23 cellular contexts compared by ENCODE assay signal in the genomic region with DNA sequence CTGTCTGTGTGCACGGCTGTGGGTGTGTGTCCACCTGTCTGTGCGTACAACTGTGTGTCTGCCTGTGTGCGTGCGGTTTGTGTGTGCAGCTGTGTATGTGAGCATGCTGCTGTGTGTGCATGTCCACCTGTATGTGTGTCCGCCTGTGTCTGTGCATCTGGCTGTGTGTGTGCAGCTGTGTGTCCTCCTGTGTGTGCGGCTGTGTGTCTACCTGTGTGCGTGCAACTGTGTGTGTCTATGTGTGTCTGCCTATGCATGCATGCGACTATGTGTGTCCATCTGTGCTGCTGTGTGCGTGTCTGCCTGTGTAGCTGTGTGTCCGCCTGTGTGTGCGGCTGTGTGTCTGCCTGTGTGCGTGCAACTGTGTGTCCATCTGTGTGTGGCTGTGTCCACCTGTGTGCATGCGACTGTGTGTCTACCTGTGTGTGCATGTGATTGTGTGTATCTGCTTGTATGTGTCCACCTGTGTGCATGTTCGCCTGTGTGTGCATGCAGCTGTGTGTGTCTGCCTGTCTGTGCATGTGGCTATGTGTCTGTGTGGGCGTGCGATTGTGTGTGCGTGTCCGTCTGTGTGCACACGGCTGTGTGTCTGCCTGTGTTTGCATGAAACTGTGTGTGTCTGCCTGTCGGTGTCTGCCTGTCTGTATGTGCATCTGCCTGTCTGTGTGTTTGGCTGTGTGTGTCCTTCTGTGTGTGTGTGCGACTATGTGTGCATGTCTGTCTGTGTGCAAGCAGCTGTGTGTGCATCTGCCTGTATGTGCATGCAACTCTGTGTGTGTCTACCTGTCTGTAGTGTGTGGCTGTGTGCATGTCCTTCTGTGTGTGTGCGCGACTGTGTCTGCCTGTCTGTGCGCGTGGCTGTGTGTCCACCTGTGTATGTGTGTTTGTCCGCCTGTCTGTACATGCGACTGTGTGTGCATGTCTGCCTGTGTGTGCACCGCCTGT. TPM values are rescaled to one million over a fixed set of nuclear protein-coding genes. Genes with fewer than 3 reads are reported as not detected.
DNase-seq lines count a peak whose midpoint lies in the region; ATAC-seq, FAIRE-seq and TF ChIP-seq lines count a peak whose summit lies in the region.
"Had no signal": no experiment of that assay in that cellular context is flagged by ENCODE, and none has a peak within 500 bp of the region (broad histone marks: within the 10 kb centered on the region; RNA-seq: fewer than 3 reads in every experiment).

No MANE protein-coding gene starts in this region.

- H3K9ac ChIP-seq in GM23248 = no peak overlapping the region

- H3K9me3 ChIP-seq in CD4-positive, alpha-beta memory T cell (ENCODE audit: control insufficient read depth in 1 of 2, low read length in 2 of 2) = no peaks in the 10 kb centered on the region
- no peaks in the 10 kb centered on the region for H3K9me3 ChIP-seq in GM23248 (ENCODE audit: low read depth)
- H3K9me3 ChIP-seq: gastroesophageal sphincter, neutrophil, transverse colon had no signal

- POLR2A ChIA-PET in CD4-positive, alpha-beta memory T cell (lab: Charles Lee; ENCODE audit: partially characterized antibody) = no interaction called here

- H3K9me3 Mint-ChIP-seq in CD4-positive, alpha-beta memory T cell = peaks cover 0 to 6% (median 0%) of the 10 kb centered on the region in 8 donors
- H3K9me3 Mint-ChIP-seq in natural killer cell treated with Interleukin-12 subunit alpha and Interleukin-12 subunit beta and Interleukin-15 and Interleukin-18, amount 100 ng/mL, for 72 hours = no peaks in the 10 kb centered on the region
- H3K9me3 Mint-ChIP-seq: T-cell had no signal

- peak overlapping the region in 6 of 7 donors; percentile 2 to 91 (median 54) for H3K27ac Mint-ChIP-seq in CD4-positive, alpha-beta memory T cell
- H3K27ac Mint-ChIP-seq in natural killer cell treated with Interleukin-12 subunit alpha and Interleukin-12 subunit beta and Interleukin-15 and Interleukin-18, amount 100 ng/mL, for 72 hours = peak overlapping the region in 1 of 2 donors; percentile 8
- H3K27ac Mint-ChIP-seq: activated T-cell treated with anti-CD3 and anti-CD28 coated beads, Interleukin-2, amount 50 U/mL, for 72 hours; GM23338; T-cell had no signal

- H3K36me3 Mint-ChIP-seq in CD4-positive, alpha-beta memory T cell = peaks cover 41 to 51% of the 10 kb centered on the region in 2 donors
- peaks cover 13% of the 10 kb centered on the region for H3K36me3 Mint-ChIP-seq in natural killer cell treated with Interleukin-12 subunit alpha and Interleukin-12 subunit beta and Interleukin-15 and Interleukin-18, amount 100 ng/mL, for 72 hours

- intact Hi-C loops in CD4-positive, alpha-beta memory T cell (cut with micrococcal nuclease) = no loop called here

- no peaks in the 10 kb centered on the region for H3K27me3 ChIP-seq in CD4-positive, alpha-beta memory T cell (ENCODE audit: insufficient read depth, low read length)
- H3K27me3 ChIP-seq in GM23248 (replicated peaks; ENCODE audit: insufficient read depth) (no peaks in the 10 kb centered on the region), bronchial epithelial cell (ENCODE audit: control insufficient read depth, insufficient read depth, low read length) (no peaks in the 10 kb centered on the region)
- H3K27me3 ChIP-seq: gastroesophageal sphincter, neutrophil, transverse colon had no signal

- H3K4me2 ChIP-seq in GM23248 (ENCODE audit: unreplicated experiment) = no peak overlapping the region
- H3K4me2 ChIP-seq: GM23338 had no signal

- DNase-seq in CD4-positive, alpha-beta memory T cell = no peak
- DNase-seq in GM23248 (no peak), bronchial epithelial cell (ENCODE audit: low read depth) (no peak), amniotic stem cell (lab: John Stamatoyannopoulos, UW) (no peak), Kasumi-1 (lab: John Stamatoyannopoulos, UW) (no peak), NOMO-1 treated with dmso at 0.1 percent for 144 hours (lab: John Stamatoyannopoulos, UW; ENCODE audit: unreplicated experiment) (no peak), NCI-H2227 (lab: John Stamatoyannopoulos, UW; ENCODE audit: unreplicated experiment) (no peak)
- DNase-seq in natural killer cell treated with Interleukin-12 subunit alpha and Interleukin-12 subunit beta and Interleukin-15 and Interleukin-18, amount 100 ng/mL, for 72 hours (ENCODE audit: low spot score) = no peak
- DNase-seq: activated T-cell treated with anti-CD3 and anti-CD28 coated beads, Interleukin-2, amount 50 U/mL, for 72 hours; central memory CD4-positive, alpha-beta T cell; kidney glomerular epithelial cell; NCI-H1105 treated with DMSO at 0.1 percent for 48 hours; NCI-H526 treated with DMSO at 0.1 percent for 48 hours; retina; SHP77 treated with DMSO at 0.1 percent for 48 hours; T-cell; transverse colon had no signal

- peaks cover 79% of the 10 kb centered on the region for H3K79me2 ChIP-seq in GM23248 (ENCODE audit: insufficient read depth)

- H3F3A ChIP-seq in GM23248 (ENCODE audit: insufficient read depth) = no peaks in the 10 kb centered on the region

- peaks cover 15 to 33% (median 21%) of the 10 kb centered on the region in 4 donors for H3K4me1 Mint-ChIP-seq in CD4-positive, alpha-beta memory T cell
- H3K4me1 Mint-ChIP-seq in natural killer cell treated with Interleukin-12 subunit alpha and Interleukin-12 subunit beta and Interleukin-15 and Interleukin-18, amount 100 ng/mL, for 72 hours (ENCODE audit: low read depth in 2 of 2) = peaks cover 20 to 33% of the 10 kb centered on the region in 2 donors

- H3K36me3 ChIP-seq in CD4-positive, alpha-beta memory T cell (ENCODE audit: insufficient read depth, low read length) = peaks cover 62% of the 10 kb centered on the region
- H3K36me3 ChIP-seq in GM23248 (ENCODE audit: low read depth) = peaks cover 7% of the 10 kb centered on the region; the same call in 1 of the 2 replicates
- H3K36me3 ChIP-seq in bronchial epithelial cell (ENCODE audit: control insufficient read depth, insufficient read depth, low read length) = no peaks in the 10 kb centered on the region
- H3K36me3 ChIP-seq: transverse colon had no signal

- CTCF ChIA-PET in CD4-positive, alpha-beta memory T cell (lab: Charles Lee; ENCODE audit: partially characterized antibody) = no interaction called here

- 94% methylated on average over 27 to 28 of the region's 28 CpGs for WGBS in GM23248 (ENCODE audit: low coverage in 1 of 2, low lambda C conversion rate in 2 of 2, missing lambda C conversion rate in 2 of 2), 2 experiments

- H3K27me3 Mint-ChIP-seq in CD4-positive, alpha-beta memory T cell = no peaks in the 10 kb centered on the region
- H3K27me3 Mint-ChIP-seq in natural killer cell treated with Interleukin-12 subunit alpha and Interleukin-12 subunit beta and Interleukin-15 and Interleukin-18, amount 100 ng/mL, for 72 hours = no peaks in the 10 kb centered on the region
- H3K27me3 Mint-ChIP-seq: T-cell had no signal

- peak; percentile 98 for FAIRE-seq in bronchial epithelial cell (lab: Jason Lieb, UNC)
- FAIRE-seq: GM18507 had no signal

- ATAC-seq in natural killer cell treated with Interleukin-12 subunit alpha and Interleukin-12 subunit beta and Interleukin-15 and Interleukin-18, amount 100 ng/mL, for 72 hours = peak; percentile 35 to 41

- no peak for TF ChIP-seq CTCF in bronchial epithelial cell (IDR thresholded peaks at IDR 0.05; ENCODE audit: insufficient read depth, low read length, severe bottlenecking)

- H3K9me2 ChIP-seq in GM23248 (ENCODE audit: insufficient read depth) = no peaks in the 10 kb centered on the region

- in situ Hi-C loops in GM23248 (cut with MboI) = no loop called here

- H3K4me1 ChIP-seq in CD4-positive, alpha-beta memory T cell (ENCODE audit: insufficient read depth, low read length) = peaks cover 31% of the 10 kb centered on the region
- H3K4me1 ChIP-seq in GM23248 (ENCODE audit: insufficient read depth) = peaks cover 25% of the 10 kb centered on the region

- H3K4me3 Mint-ChIP-seq in CD4-positive, alpha-beta memory T cell = peak overlapping the region in 3 of 8 donors; percentile 8 to 33 (median 18)
- H3K4me3 Mint-ChIP-seq in natural killer cell treated with Interleukin-12 subunit alpha and Interleukin-12 subunit beta and Interleukin-15 and Interleukin-18, amount 100 ng/mL, for 72 hours = no peak overlapping the region
- H3K4me3 Mint-ChIP-seq: activated T-cell treated with anti-CD3 and anti-CD28 coated beads, Interleukin-2, amount 50 U/mL, for 72 hours; GM23338 had no signal

- H2AFZ ChIP-seq in GM23248 = no peak overlapping the region
- H2AFZ ChIP-seq: GM23338 had no signal

- H3K27ac ChIP-seq in CD4-positive, alpha-beta memory T cell (ENCODE audit: low read depth, low read length) = no peak overlapping the region
- H3K27ac ChIP-seq in GM23248 = peak overlapping the region; percentile 52; the same call in 1 of the 2 replicates
- H3K27ac ChIP-seq: neutrophil, transverse colon, VCaP had no signal

- H4K20me1 ChIP-seq in GM23248 (ENCODE audit: insufficient read depth) = no peaks in the 10 kb centered on the region

- H3K4me3 ChIP-seq in CD4-positive, alpha-beta memory T cell (ENCODE audit: low read length in 2 of 2) = no peak overlapping the region
- H3K4me3 ChIP-seq in GM23248 = no peak overlapping the region
- H3K4me3 ChIP-seq in bronchial epithelial cell (ENCODE audit: low read depth, low read length) = no peak overlapping the region
- H3K4me3 ChIP-seq: gastroesophageal sphincter, GM23338, transverse colon had no signal

RNA-seq across cellular contexts. Expression of a gene that starts 57.1 kb away (rescaled TPM):
- 10 to 100 TPM; 13.9 to 14.2 TPM for total RNA-seq in CD4-positive, alpha-beta memory T cell
- 1 to 10 TPM in 1 of 2 donors, not detected in 1; 1.5 TPM for polyA plus RNA-seq in CD4-positive, alpha-beta memory T cell
- 6.6 TPM in 1 of 2 replicates, not detected in the other for total RNA-seq in GM23248 (2014; rRNA removed; shearing (Covaris generic))
- polyA plus RNA-seq in GM23248 (2016; fragmentation: Nextera tagmentation; extraction: Ambion mirVana) = 1.7 and 1.8 TPM in 2 replicates
- not detected in 2 replicates for total RNA-seq in bronchial epithelial cell
- total RNA-seq in natural killer cell treated with Interleukin-12 subunit alpha and Interleukin-12 subunit beta and Interleukin-15 and Interleukin-18, amount 100 ng/mL, for 72 hours = 1 to 10 TPM in 1 of 2 donors, under 1 TPM in 1; 0.64 to 1.4 TPM
- total RNA-seq: Daoy had no signal
